Comparison of ENCODE assay signal across 1 cellular context in genomic region chr1:19596719-19597462, GRCh38.
TF ChIP-seq lines count a peak whose summit lies in the region.

No MANE protein-coding gene starts in this region.

TF ChIP-seq in K562, 482 proteins besides CTCF, POLR2A, EP300 and RAD21 (continued from another document):
- TF ChIP-seq, protein P1, sequence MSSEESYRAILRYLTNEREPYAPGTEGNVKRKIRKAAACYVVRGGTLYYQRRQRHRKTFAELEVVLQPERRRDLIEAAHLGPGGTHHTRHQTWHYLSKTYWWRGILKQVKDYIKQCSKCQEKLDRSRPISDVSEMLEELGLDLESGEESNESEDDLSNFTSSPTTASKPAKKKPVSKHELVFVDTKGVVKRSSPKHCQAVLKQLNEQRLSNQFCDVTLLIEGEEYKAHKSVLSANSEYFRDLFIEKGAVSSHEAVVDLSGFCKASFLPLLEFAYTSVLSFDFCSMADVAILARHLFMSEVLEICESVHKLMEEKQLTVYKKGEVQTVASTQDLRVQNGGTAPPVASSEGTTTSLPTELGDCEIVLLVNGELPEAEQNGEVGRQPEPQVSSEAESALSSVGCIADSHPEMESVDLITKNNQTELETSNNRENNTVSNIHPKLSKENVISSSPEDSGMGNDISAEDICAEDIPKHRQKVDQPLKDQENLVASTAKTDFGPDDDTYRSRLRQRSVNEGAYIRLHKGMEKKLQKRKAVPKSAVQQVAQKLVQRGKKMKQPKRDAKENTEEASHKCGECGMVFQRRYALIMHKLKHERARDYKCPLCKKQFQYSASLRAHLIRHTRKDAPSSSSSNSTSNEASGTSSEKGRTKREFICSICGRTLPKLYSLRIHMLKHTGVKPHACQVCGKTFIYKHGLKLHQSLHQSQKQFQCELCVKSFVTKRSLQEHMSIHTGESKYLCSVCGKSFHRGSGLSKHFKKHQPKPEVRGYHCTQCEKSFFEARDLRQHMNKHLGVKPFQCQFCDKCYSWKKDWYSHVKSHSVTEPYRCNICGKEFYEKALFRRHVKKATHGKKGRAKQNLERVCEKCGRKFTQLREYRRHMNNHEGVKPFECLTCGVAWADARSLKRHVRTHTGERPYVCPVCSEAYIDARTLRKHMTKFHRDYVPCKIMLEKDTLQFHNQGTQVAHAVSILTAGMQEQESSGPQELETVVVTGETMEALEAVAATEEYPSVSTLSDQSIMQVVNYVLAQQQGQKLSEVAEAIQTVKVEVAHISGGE (CRISPR knock-in tag; IDR thresholded peaks at IDR 0.05) = peak in 2 of 3 experiments; percentile 53 to 80; a peak in 3 of 6 replicates
- TF ChIP-seq SMARCB1 (IDR thresholded peaks at IDR 0.05; ENCODE audit: insufficient read length, low read depth) (no peak), ZNF239 (CRISPR knock-in tag; IDR thresholded peaks at IDR 0.05) (no peak), ZNF830 (CRISPR knock-in tag; IDR thresholded peaks at IDR 0.05) (peak; percentile 54; the same call in 1 of the 2 replicates), BRD4 (IDR thresholded peaks at IDR 0.05) (peak; percentile 67; the same call in 1 of the 2 replicates), SP1 (CRISPR knock-in tag; IDR thresholded peaks at IDR 0.05) (peak; percentile 6), RHOXF2B (CRISPR knock-in tag; conservative IDR thresholded peaks at IDR 0.05) (no peak), KLF16 (IDR thresholded peaks at IDR 0.05) (no peak), ZNF717 (CRISPR knock-in tag; IDR thresholded peaks at IDR 0.05) (no peak), NFATC3 (IDR thresholded peaks at IDR 0.05) (no peak), SMARCC2 (IDR thresholded peaks at IDR 0.05; ENCODE audit: low read depth) (no peak), NR1H2 (CRISPR knock-in tag; IDR thresholded peaks at IDR 0.05) (0 out of 2 replicates have a peak, but pooled peaks have one; percentile 19), ZNF785 (CRISPR knock-in tag; IDR thresholded peaks at IDR 0.05) (no peak), ZNF174 (CRISPR knock-in tag; IDR thresholded peaks at IDR 0.05) (no peak), MED1 (CRISPR knock-in tag; IDR thresholded peaks at IDR 0.05; ENCODE audit: borderline replicate concordance) (no peak), ZFP91 (CRISPR knock-in tag; IDR thresholded peaks at IDR 0.05) (no peak), ZNF79 (CRISPR knock-in tag; IDR thresholded peaks at IDR 0.05; ENCODE audit: low read depth) (no peak), IRF9 (tag; IDR thresholded peaks at IDR 0.05) (no peak), SMAD4 (CRISPR knock-in tag; conservative IDR thresholded peaks at IDR 0.05) (0 out of 2 replicates have a peak, but pooled peaks have one; percentile 55), ZFP36 (IDR thresholded peaks at IDR 0.05; ENCODE audit: low read depth, low read length, partially characterized antibody) (no peak), KDM5B (IDR thresholded peaks at IDR 0.05; ENCODE audit: insufficient replicate concordance, low read depth, low read length) (peak; percentile 80), TEAD2 (tag; IDR thresholded peaks at IDR 0.05) (no peak), ZNF133 (CRISPR knock-in tag; IDR thresholded peaks at IDR 0.05) (no peak), ZNF212 (CRISPR knock-in tag; IDR thresholded peaks at IDR 0.05) (no peak), CEBPG (CRISPR knock-in tag; IDR thresholded peaks at IDR 0.05) (peak; percentile 57; the same call in 1 of the 2 replicates), CEBPG (tag; conservative IDR thresholded peaks at IDR 0.05 in 1 of 2, IDR thresholded peaks at IDR 0.05 in 1 of 2) (no peak), THRB (CRISPR knock-in tag; conservative IDR thresholded peaks at IDR 0.05) (no peak), ZNF408 (CRISPR knock-in tag; IDR thresholded peaks at IDR 0.05; ENCODE audit: low read depth) (no peak)
- TF ChIP-seq, protein P2, sequence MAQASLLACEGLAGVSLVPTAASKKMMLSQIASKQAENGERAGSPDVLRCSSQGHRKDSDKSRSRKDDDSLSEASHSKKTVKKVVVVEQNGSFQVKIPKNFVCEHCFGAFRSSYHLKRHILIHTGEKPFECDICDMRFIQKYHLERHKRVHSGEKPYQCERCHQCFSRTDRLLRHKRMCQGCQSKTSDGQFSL (CRISPR knock-in tag; IDR thresholded peaks at IDR 0.05) = no peak
- TF ChIP-seq, protein P2 (tag; IDR thresholded peaks at IDR 0.05) = no peak
- TF ChIP-seq, protein P3, sequence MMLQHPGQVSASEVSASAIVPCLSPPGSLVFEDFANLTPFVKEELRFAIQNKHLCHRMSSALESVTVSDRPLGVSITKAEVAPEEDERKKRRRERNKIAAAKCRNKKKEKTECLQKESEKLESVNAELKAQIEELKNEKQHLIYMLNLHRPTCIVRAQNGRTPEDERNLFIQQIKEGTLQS (IDR thresholded peaks at IDR 0.05) = no peak; the same call in 1 of the 2 replicates
- TF ChIP-seq, protein P3 (CRISPR knock-in tag; conservative IDR thresholded peaks at IDR 0.05) = 0 out of 2 replicates have a peak, but pooled peaks have one; percentile 44
- TF ChIP-seq, protein P4, sequence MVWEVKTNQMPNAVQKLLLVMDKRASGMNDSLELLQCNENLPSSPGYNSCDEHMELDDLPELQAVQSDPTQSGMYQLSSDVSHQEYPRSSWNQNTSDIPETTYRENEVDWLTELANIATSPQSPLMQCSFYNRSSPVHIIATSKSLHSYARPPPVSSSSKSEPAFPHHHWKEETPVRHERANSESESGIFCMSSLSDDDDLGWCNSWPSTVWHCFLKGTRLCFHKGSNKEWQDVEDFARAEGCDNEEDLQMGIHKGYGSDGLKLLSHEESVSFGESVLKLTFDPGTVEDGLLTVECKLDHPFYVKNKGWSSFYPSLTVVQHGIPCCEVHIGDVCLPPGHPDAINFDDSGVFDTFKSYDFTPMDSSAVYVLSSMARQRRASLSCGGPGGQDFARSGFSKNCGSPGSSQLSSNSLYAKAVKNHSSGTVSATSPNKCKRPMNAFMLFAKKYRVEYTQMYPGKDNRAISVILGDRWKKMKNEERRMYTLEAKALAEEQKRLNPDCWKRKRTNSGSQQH (CRISPR knock-in tag; IDR thresholded peaks at IDR 0.05) = no peak
- TF ChIP-seq, protein P5, sequence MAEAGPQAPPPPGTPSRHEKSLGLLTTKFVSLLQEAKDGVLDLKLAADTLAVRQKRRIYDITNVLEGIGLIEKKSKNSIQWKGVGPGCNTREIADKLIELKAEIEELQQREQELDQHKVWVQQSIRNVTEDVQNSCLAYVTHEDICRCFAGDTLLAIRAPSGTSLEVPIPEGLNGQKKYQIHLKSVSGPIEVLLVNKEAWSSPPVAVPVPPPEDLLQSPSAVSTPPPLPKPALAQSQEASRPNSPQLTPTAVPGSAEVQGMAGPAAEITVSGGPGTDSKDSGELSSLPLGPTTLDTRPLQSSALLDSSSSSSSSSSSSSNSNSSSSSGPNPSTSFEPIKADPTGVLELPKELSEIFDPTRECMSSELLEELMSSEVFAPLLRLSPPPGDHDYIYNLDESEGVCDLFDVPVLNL (CRISPR knock-in tag; IDR thresholded peaks at IDR 0.05; ENCODE audit: low read depth) = no peak
- TF ChIP-seq, protein P6, sequence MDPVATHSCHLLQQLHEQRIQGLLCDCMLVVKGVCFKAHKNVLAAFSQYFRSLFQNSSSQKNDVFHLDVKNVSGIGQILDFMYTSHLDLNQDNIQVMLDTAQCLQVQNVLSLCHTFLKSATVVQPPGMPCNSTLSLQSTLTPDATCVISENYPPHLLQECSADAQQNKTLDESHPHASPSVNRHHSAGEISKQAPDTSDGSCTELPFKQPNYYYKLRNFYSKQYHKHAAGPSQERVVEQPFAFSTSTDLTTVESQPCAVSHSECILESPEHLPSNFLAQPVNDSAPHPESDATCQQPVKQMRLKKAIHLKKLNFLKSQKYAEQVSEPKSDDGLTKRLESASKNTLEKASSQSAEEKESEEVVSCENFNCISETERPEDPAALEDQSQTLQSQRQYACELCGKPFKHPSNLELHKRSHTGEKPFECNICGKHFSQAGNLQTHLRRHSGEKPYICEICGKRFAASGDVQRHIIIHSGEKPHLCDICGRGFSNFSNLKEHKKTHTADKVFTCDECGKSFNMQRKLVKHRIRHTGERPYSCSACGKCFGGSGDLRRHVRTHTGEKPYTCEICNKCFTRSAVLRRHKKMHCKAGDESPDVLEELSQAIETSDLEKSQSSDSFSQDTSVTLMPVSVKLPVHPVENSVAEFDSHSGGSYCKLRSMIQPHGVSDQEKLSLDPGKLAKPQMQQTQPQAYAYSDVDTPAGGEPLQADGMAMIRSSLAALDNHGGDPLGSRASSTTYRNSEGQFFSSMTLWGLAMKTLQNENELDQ (CRISPR knock-in tag; IDR thresholded peaks at IDR 0.05; ENCODE audit: borderline replicate concordance) = no peak
- TF ChIP-seq, protein P7, sequence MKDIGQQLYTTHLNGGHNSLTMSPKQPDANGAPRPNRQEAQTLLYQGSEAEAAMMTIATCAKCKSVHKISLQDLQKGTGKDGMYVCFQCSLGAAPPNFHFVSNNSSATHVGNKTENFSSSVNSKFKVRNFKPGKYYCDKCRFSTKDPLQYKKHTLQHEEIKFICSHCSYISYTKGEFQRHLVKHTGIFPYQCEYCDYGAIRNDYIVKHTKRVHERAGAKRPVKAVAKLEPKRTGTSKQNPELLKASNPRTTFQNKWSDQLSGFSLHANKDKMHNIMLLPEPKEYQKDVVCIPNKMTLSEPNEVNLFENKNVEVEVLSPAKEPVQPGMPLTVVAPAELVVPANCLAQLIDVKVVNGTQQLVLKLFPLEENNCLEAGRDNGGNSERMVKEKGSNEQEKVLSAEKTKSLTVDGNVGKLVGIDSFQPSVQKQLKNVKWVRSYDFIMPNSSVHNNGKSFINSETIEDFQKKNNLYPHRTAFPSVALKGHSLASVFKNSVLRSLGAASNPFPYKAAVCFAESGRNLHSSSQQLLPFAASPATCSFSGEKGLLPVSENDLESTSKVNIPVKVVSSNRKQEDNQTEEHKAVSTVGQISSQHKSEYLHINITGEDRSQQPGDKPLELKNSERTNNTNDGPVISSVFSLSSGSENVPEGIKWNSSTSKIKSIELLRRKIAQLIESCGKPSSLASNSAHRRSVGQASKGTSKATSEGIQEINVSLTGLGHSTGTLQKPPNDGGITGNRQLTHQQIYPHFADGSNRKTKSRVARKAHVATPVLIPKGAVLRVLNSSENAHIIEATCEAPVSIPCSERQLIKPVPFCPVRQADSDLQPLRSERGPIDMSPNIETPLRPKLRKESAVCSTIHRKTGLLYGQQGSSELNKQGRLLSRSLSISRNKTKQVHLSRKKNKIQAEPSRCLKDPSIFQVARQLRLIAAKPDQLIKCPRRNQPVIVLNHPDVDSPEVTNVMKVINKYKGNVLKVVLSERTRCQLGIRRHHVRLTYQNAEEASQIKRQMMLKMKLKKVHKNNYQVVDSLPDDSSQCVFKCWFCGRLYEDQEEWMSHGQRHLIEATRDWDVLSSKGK (CRISPR knock-in tag; IDR thresholded peaks at IDR 0.05) = no peak
- TF ChIP-seq, protein P8, sequence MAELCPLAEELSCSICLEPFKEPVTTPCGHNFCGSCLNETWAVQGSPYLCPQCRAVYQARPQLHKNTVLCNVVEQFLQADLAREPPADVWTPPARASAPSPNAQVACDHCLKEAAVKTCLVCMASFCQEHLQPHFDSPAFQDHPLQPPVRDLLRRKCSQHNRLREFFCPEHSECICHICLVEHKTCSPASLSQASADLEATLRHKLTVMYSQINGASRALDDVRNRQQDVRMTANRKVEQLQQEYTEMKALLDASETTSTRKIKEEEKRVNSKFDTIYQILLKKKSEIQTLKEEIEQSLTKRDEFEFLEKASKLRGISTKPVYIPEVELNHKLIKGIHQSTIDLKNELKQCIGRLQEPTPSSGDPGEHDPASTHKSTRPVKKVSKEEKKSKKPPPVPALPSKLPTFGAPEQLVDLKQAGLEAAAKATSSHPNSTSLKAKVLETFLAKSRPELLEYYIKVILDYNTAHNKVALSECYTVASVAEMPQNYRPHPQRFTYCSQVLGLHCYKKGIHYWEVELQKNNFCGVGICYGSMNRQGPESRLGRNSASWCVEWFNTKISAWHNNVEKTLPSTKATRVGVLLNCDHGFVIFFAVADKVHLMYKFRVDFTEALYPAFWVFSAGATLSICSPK (IDR thresholded peaks at IDR 0.05; ENCODE audit: borderline replicate concordance) = no peak
